In the genomic region with DNA sequence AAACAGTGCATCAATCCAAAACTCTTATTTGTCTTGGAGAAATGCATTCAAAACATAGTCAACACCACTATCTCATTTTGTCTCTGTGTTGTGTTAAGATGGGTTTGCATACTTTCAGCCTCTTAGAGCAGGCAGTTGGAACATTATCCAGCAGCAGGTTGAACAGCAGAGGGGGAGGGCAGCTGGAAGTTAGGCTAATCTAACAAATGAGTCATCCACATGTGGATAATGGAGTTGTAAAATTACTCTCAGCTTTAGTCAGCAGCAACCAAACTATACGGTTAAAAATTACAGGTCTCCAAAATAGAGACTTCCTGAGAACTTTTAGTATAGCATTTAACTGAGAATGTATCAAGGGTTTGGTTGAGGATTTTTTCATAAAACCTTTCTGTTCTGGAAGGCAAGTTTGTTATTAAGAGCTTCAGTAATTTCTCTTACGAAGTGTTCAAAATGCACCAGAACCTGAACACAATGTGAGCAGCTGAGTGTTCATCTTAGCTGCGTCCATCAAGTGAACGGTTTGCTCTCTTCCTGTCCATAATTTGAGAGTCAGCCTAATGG, we compare ENCODE assay signal across 8 cellular contexts. TPM values are rescaled to one million over a fixed set of nuclear protein-coding genes. Genes with fewer than 3 reads are reported as not detected.
DNase-seq lines count a peak whose midpoint lies in the region; ATAC-seq and FAIRE-seq lines count a peak whose summit lies in the region.

No MANE protein-coding gene starts in this region.

- H3K27me3 Mint-ChIP-seq in stimulated activated naive CD8-positive, alpha-beta T cell treated with anti-CD3 and anti-CD28 coated beads, Interleukin-15, amount 100 ng/mL, for 72 hours, result no peaks in the 10 kb centered on the region

- H3K27ac Mint-ChIP-seq in stimulated activated naive CD8-positive, alpha-beta T cell treated with anti-CD3 and anti-CD28 coated beads, Interleukin-15, amount 100 ng/mL, for 72 hours, result no peak overlapping the region

- intact Hi-C loops in posterior cingulate gyrus (cut with DNase I), result no loop called here

- ATAC-seq in stimulated activated naive CD8-positive, alpha-beta T cell treated with anti-CD3 and anti-CD28 coated beads, Interleukin-15, amount 100 ng/mL, for 72 hours, result peak; percentile 87
- ATAC-seq in HG03442 (IDR thresholded peaks at IDR 0.05; ENCODE audit: unreplicated experiment), result no peak

- no peaks in the 10 kb centered on the region for H3K9me3 Mint-ChIP-seq in stimulated activated naive CD8-positive, alpha-beta T cell treated with anti-CD3 and anti-CD28 coated beads, Interleukin-15, amount 100 ng/mL, for 72 hours

- FAIRE-seq in RCC 7860 (lab: Jason Lieb, UNC), result peak; percentile 88

- no peaks in the 10 kb centered on the region for H3K36me3 ChIP-seq in H7 (replicated peaks; ENCODE audit: control insufficient read depth, insufficient read depth, low read length)

- no peak overlapping the region for H3K4me3 ChIP-seq in H7 (ENCODE audit: insufficient read depth, low read depth, low read length)

- DNase-seq in stimulated activated CD4-positive, alpha-beta T cell treated with anti-CD3 and anti-CD28 coated beads, Interleukin-2, amount 100 ng/mL, for 24 hours, result peak; percentile 26 to 40
- DNase-seq in stimulated activated CD4-positive, alpha-beta T cell treated with anti-CD3 and anti-CD28 coated beads, Interleukin-12 subunit alpha, Interleukin-12 subunit beta, amount 100 ng/mL, for 4 hours, result no peak
- DNase-seq in RCC 7860 (ENCODE audit: low spot score) (peak; percentile 73), fibroblast of the conjunctiva (ENCODE audit: low read depth) (peak; percentile 47), posterior cingulate gyrus (no peak), H7 (no peak)
- DNase-seq in stimulated activated naive CD8-positive, alpha-beta T cell treated with anti-CD3 and anti-CD28 coated beads, Interleukin-15, amount 100 ng/mL, for 72 hours, result no peak

- H3K4me1 Mint-ChIP-seq in stimulated activated naive CD8-positive, alpha-beta T cell treated with anti-CD3 and anti-CD28 coated beads, Interleukin-15, amount 100 ng/mL, for 72 hours, result peaks cover 77% of the 10 kb centered on the region

- peak overlapping the region; percentile 50 to 54 for H3K4me3 Mint-ChIP-seq in stimulated activated naive CD8-positive, alpha-beta T cell treated with anti-CD3 and anti-CD28 coated beads, Interleukin-15, amount 100 ng/mL, for 72 hours

- H3K27me3 ChIP-seq in H7 (ENCODE audit: control insufficient read depth, insufficient read depth, low read length), result no peaks in the 10 kb centered on the region

RNA-seq across cellular contexts. Expression of a gene that starts 46.3 kb away (rescaled TPM):
- 10.0 and 10.3 TPM in 2 replicates for total RNA-seq in H7 (2014; rRNA removed; shearing (Covaris generic))

Comparison
In these comparisons a context has a peak if more than half of its experiments do, and no peak if none do; other contexts are left out.
1. DNase-seq: peak in stimulated activated CD4-positive, alpha-beta T cell treated with anti-CD3 and anti-CD28 coated beads, Interleukin-2, amount 100 ng/mL, for 24 hours (2 of 2), RCC 7860 (single experiment) and fibroblast of the conjunctiva (single experiment); none in stimulated activated CD4-positive, alpha-beta T cell treated with anti-CD3 and anti-CD28 coated beads, Interleukin-12 subunit alpha, Interleukin-12 subunit beta, amount 100 ng/mL, for 4 hours (single experiment), stimulated activated naive CD8-positive, alpha-beta T cell treated with anti-CD3 and anti-CD28 coated beads, Interleukin-15, amount 100 ng/mL, for 72 hours (0 of 2), posterior cingulate gyrus (0 of 10) and H7 (single experiment).